ENCODE assay signal across 1 cellular context in genomic region chr19:42114412-42114811, GRCh38.
TF ChIP-seq lines count a peak whose summit lies in the region.

No MANE protein-coding gene starts in this region.

TF ChIP-seq in IMR-90, 13 proteins besides CTCF, POLR2A, EP300 and RAD21:
- TF ChIP-seq ELK1 (IDR thresholded peaks at IDR 0.05; ENCODE audit: borderline replicate concordance, low read depth, low read length) (no peak), USF2 (IDR thresholded peaks at IDR 0.05; ENCODE audit: low read depth, low read length) (no peak), MAZ (IDR thresholded peaks at IDR 0.05; ENCODE audit: borderline replicate concordance, low read depth, low read length) (no peak), FOS (IDR thresholded peaks at IDR 0.05; ENCODE audit: low read depth, low read length) (no peak), BHLHE40 (IDR thresholded peaks at IDR 0.05; ENCODE audit: low read depth, low read length) (no peak), CEBPB (IDR thresholded peaks at IDR 0.05; ENCODE audit: low read depth, low read length) (no peak), RFX5 (IDR thresholded peaks at IDR 0.05; ENCODE audit: low read depth, low read length) (no peak), CHD1 (IDR thresholded peaks at IDR 0.05; ENCODE audit: low read depth, low read length) (no peak), MAFK (IDR thresholded peaks at IDR 0.05; ENCODE audit: low read depth, low read length) (no peak), RCOR1 (IDR thresholded peaks at IDR 0.05; ENCODE audit: insufficient replicate concordance, low read length) (no peak), NFE2L2 (IDR thresholded peaks at IDR 0.05; ENCODE audit: low read depth, low read length) (no peak), SMC3 (IDR thresholded peaks at IDR 0.05; ENCODE audit: low read depth, low read length) (no peak), MXI1 (IDR thresholded peaks at IDR 0.05; ENCODE audit: borderline replicate concordance, low read depth, low read length) (no peak)
